9 cellular contexts compared by ENCODE assay signal in genomic region chrX:70476934-70477733, GRCh38. TPM values are rescaled to one million over a fixed set of nuclear protein-coding genes. Genes with fewer than 3 reads are reported as not detected.
DNase-seq lines count a peak whose midpoint lies in the region; ATAC-seq and TF ChIP-seq lines count a peak whose summit lies in the region.
"Had no signal": no experiment of that assay in that cellular context is flagged by ENCODE, and none has a peak within 500 bp of the region (broad histone marks: within the 10 kb centered on the region; RNA-seq: fewer than 3 reads in every experiment).

No MANE protein-coding gene starts in this region.

- ATAC-seq in body of pancreas, result peak; percentile 79
- peak; percentile 66 for ATAC-seq in left lung
- no peak for ATAC-seq in HG03521 (IDR thresholded peaks at IDR 0.05; ENCODE audit: unreplicated experiment)

- intact Hi-C loops in A673 (cut with micrococcal nuclease; ENCODE audit: unreplicated experiment) (no loop called here), body of pancreas (cut with DNase I) (no loop called here), left lung (cut with DNase I) (no loop called here)

- peak; percentile 54 for DNase-seq in A673 (ENCODE audit: low spot score)
- DNase-seq in body of pancreas, result peak; percentile 73 to 82 (median 74)
- DNase-seq in left lung, result peak in 1 of 2 donors; percentile 52
- no peak for DNase-seq in activated T-cell treated with anti-CD3 and anti-CD28 coated beads for 4 hours
- DNase-seq in putamen (ENCODE audit: low spot score), result no peak
- no peak for DNase-seq in CD8-positive, alpha-beta memory T cell
- DNase-seq: naive B cell had no signal

- peaks cover 0 to 14% (median 2%) of the 10 kb centered on the region in 3 donors for H3K4me1 Mint-ChIP-seq in CD8-positive, alpha-beta memory T cell
- H3K4me1 Mint-ChIP-seq: naive B cell had no signal

- TF ChIP-seq CTCF in A673 (conservative IDR thresholded peaks at IDR 0.05; ENCODE audit: low read depth, low read length) (no peak), body of pancreas (IDR thresholded peaks at IDR 0.05) (no peak), left lung (IDR thresholded peaks at IDR 0.05) (no peak)

- H3K36me3 ChIP-seq in A673 (ENCODE audit: insufficient read depth, low read length, poor library complexity, severe bottlenecking) (no peaks in the 10 kb centered on the region), body of pancreas (replicated peaks in 1 of 2; ENCODE audit: insufficient read depth in 1 of 2, low read depth in 2 of 2) (no peaks in the 10 kb centered on the region), left lung (no peaks in the 10 kb centered on the region)
- H3K36me3 ChIP-seq in CD8-positive, alpha-beta memory T cell (ENCODE audit: insufficient read depth, low read length), result no peaks in the 10 kb centered on the region

- H3K4me3 Mint-ChIP-seq in CD8-positive, alpha-beta memory T cell, result no peak overlapping the region
- H3K4me3 Mint-ChIP-seq: naive B cell had no signal

- no peak overlapping the region for H3K27ac Mint-ChIP-seq in CD8-positive, alpha-beta memory T cell
- H3K27ac Mint-ChIP-seq: naive B cell had no signal

- peaks cover 0 to 7% of the 10 kb centered on the region in 2 donors for H3K27me3 Mint-ChIP-seq in CD8-positive, alpha-beta memory T cell
- H3K27me3 Mint-ChIP-seq: naive B cell had no signal

- no TSS peak for BruUV-seq in A673 (replicated peaks; lab: Mats Ljungman, UMichigan)

- H3K9me3 Mint-ChIP-seq in CD8-positive, alpha-beta memory T cell, result no peaks in the 10 kb centered on the region

- no peak for TF ChIP-seq EP300 in Ishikawa (IDR thresholded peaks at IDR 0.05; ENCODE audit: borderline replicate concordance)

- H3K27ac ChIP-seq in A673 (ENCODE audit: low read depth, low read length, poor library complexity, severe bottlenecking), result no peak overlapping the region
- H3K27ac ChIP-seq in body of pancreas, result peak overlapping the region; percentile 55 to 92 (median 84)
- peak overlapping the region; percentile 3 to 66 for H3K27ac ChIP-seq in left lung
- no peak overlapping the region for H3K27ac ChIP-seq in CD8-positive, alpha-beta memory T cell (ENCODE audit: low read depth, low read length)

- H3K4me3 ChIP-seq in A673 (ENCODE audit: low read depth, low read length, poor library complexity, severe bottlenecking) (no peak overlapping the region), body of pancreas (no peak overlapping the region), left lung (no peak overlapping the region)
- no peak overlapping the region for H3K4me3 ChIP-seq in CD8-positive, alpha-beta memory T cell (ENCODE audit: low read length)

- TF ChIP-seq POLR2A in body of pancreas (IDR thresholded peaks at IDR 0.05), result peak in 2 of 3 donors; percentile 39 to 51

- no peaks in the 10 kb centered on the region for H3K9me3 ChIP-seq in A673 (ENCODE audit: low read depth, low read length, poor library complexity, severe bottlenecking)
- H3K9me3 ChIP-seq in body of pancreas, result no peaks in the 10 kb centered on the region
- no peaks in the 10 kb centered on the region for H3K9me3 ChIP-seq in left lung
- no peaks in the 10 kb centered on the region for H3K9me3 ChIP-seq in CD8-positive, alpha-beta memory T cell (ENCODE audit: low read length)

- H3K27me3 ChIP-seq in A673 (replicated peaks; ENCODE audit: insufficient read depth, low read depth, low read length, poor library complexity) (peaks cover 3% of the 10 kb centered on the region), body of pancreas (no peaks in the 10 kb centered on the region), left lung (peaks cover 0 to 5% of the 10 kb centered on the region in 2 donors)
- H3K27me3 ChIP-seq in CD8-positive, alpha-beta memory T cell (ENCODE audit: insufficient read depth, low read length, poor library complexity, severe bottlenecking), result no peaks in the 10 kb centered on the region

- CTCF ChIA-PET in A673 (lab: Charles Lee), result no interaction called here
- CTCF ChIA-PET in CD8-positive, alpha-beta memory T cell (lab: Charles Lee), result no interaction called here

- peaks cover 0 to 48% (median 3%) of the 10 kb centered on the region in 3 donors for H3K36me3 Mint-ChIP-seq in CD8-positive, alpha-beta memory T cell

- POLR2A ChIA-PET in A673 (lab: Charles Lee; ENCODE audit: low non-redundant PET), result no interaction called here
- POLR2A ChIA-PET in CD8-positive, alpha-beta memory T cell (lab: Charles Lee), result no interaction called here

- peaks cover 7% of the 10 kb centered on the region for H3K4me1 ChIP-seq in A673 (ENCODE audit: insufficient read depth, low read length, poor library complexity, severe bottlenecking)
- H3K4me1 ChIP-seq in body of pancreas, result peaks cover 66% of the 10 kb centered on the region
- peaks cover 4% of the 10 kb centered on the region in 2 donors for H3K4me1 ChIP-seq in left lung
- H3K4me1 ChIP-seq in CD8-positive, alpha-beta memory T cell (ENCODE audit: insufficient read depth, low read length), result no peaks in the 10 kb centered on the region

- WGBS in body of pancreas, 2 donors, result 9 to 26% methylated on average over 7 to 13 of the region's 13 CpGs

- TF ChIP-seq RAD21 in Ishikawa (IDR thresholded peaks at IDR 0.05; ENCODE audit: low read depth), result no peak

TF ChIP-seq in Ishikawa, 13 proteins besides CTCF, POLR2A, EP300 and RAD21:
- TF ChIP-seq USF1 (IDR thresholded peaks at IDR 0.05), result no peak
- TF ChIP-seq CEBPB (IDR thresholded peaks at IDR 0.05), result no peak
- peak; percentile 25; the same call in 1 of the 2 replicates for TF ChIP-seq NFIC (IDR thresholded peaks at IDR 0.05)

RNA-seq across cellular contexts. Expression of gene DLG3, which starts 32.5 kb away (rescaled TPM):
- 32.8 and 34.0 TPM in 2 replicates for total RNA-seq in A673 (2021)
- total RNA-seq in body of pancreas, result 10 to 100 TPM; 26.0 to 26.7 TPM
- total RNA-seq in left lung, result 10 to 100 TPM; 22.3 to 29.9 TPM
- total RNA-seq in CD8-positive, alpha-beta memory T cell, result 10 to 100 TPM; 28.1 to 30.4 TPM
- 13.5 TPM for polyA plus RNA-seq in CD8-positive, alpha-beta memory T cell

RNA-seq across cellular contexts. Expression of gene GDPD2, which starts 54.0 kb away (rescaled TPM):
- total RNA-seq in A673 (2021) (0.68 and 0.84 TPM in 2 replicates), body of pancreas (under 1 TPM in 1 of 2 donors, not detected in 1; 0.26 TPM), left lung (not detected)
- total RNA-seq in CD8-positive, alpha-beta memory T cell, result under 1 TPM in 1 of 2 experiments, not detected in 1; 0.09 TPM
- polyA plus RNA-seq in CD8-positive, alpha-beta memory T cell, result not detected

Comparison
In these comparisons a context has a peak if more than half of its experiments do, and no peak if none do; other contexts are left out.
1. DNase-seq: peak in A673 (single experiment) and body of pancreas (4 of 4); none in activated T-cell treated with anti-CD3 and anti-CD28 coated beads for 4 hours (single experiment), putamen (single experiment) and CD8-positive, alpha-beta memory T cell (0 of 5).
2. H3K27ac ChIP-seq: peak in body of pancreas (4 of 4) and left lung (2 of 2); none in A673 (single experiment) and CD8-positive, alpha-beta memory T cell (single experiment).